In genomic region chr5:140565024-140565779, GRCh38 we compare ENCODE assay signal across 8 cellular contexts. TPM values are rescaled to one million over a fixed set of nuclear protein-coding genes. Genes with fewer than 3 reads are reported as not detected.
DNase-seq lines count a peak whose midpoint lies in the region; ATAC-seq and TF ChIP-seq lines count a peak whose summit lies in the region.

No MANE protein-coding gene starts in this region.

- no peak for ATAC-seq in mucosa of descending colon

- H3K4me3 ChIP-seq in GM06990 (replicated peaks; ENCODE audit: low read depth, low read length) (peak overlapping the region; percentile 88), breast epithelium (peak overlapping the region; percentile 60 to 75 (median 70)), mucosa of descending colon (peak overlapping the region; percentile 39)

- H3K4me1 ChIP-seq in breast epithelium (peaks cover 13 to 22% of the 10 kb centered on the region in 2 donors), mucosa of descending colon (ENCODE audit: low read depth) (peaks cover 22% of the 10 kb centered on the region)

- DNase-seq in GM06990 (ENCODE audit: extremely low read depth, insufficient read length) (no peak), HT-29 (ENCODE audit: low spot score) (peak; percentile 48), breast epithelium (ENCODE audit: low spot score in 2 of 2) (no peak), mucosa of descending colon (no peak), COLO829 (ENCODE audit: low spot score) (no peak), H4 (ENCODE audit: low spot score) (no peak), ureter (ENCODE audit: low spot score) (no peak)
- DNase-seq in activated CD8-positive, alpha-beta memory T cell treated with anti-CD3 and anti-CD28 coated beads, Interleukin-2, amount 50 U/mL, for 4 hours = no peak

- H3K27me3 ChIP-seq in GM06990 (replicated peaks; ENCODE audit: control insufficient read depth, insufficient read depth, low read length) = no peaks in the 10 kb centered on the region
- H3K27me3 ChIP-seq in breast epithelium = no peaks in the 10 kb centered on the region

- TF ChIP-seq POLR2A in breast epithelium (IDR thresholded peaks at IDR 0.05) = no peak

- peak overlapping the region; percentile 94 to 95 for H3K27ac ChIP-seq in breast epithelium

- peaks cover 22% of the 10 kb centered on the region for H3K36me3 ChIP-seq in GM06990 (ENCODE audit: control insufficient read depth, insufficient read depth, low read length)
- H3K36me3 ChIP-seq in breast epithelium = no peaks in the 10 kb centered on the region
- peaks cover 6% of the 10 kb centered on the region for H3K36me3 ChIP-seq in mucosa of descending colon (ENCODE audit: low read depth)

- no peaks in the 10 kb centered on the region for H3K9me3 ChIP-seq in breast epithelium
- no peaks in the 10 kb centered on the region for H3K9me3 ChIP-seq in mucosa of descending colon

- TF ChIP-seq CTCF in GM06990 (IDR thresholded peaks at IDR 0.05; ENCODE audit: insufficient read depth, low read length, poor library complexity, severe bottlenecking) = no peak
- no peak for TF ChIP-seq CTCF in breast epithelium (IDR thresholded peaks at IDR 0.05)
- TF ChIP-seq CTCF in mucosa of descending colon (IDR thresholded peaks at IDR 0.05) = no peak

- intact Hi-C loops in breast epithelium (cut with DNase I; ENCODE audit: low total_unique reads) (no loop called here), mucosa of descending colon (cut with DNase I, micrococcal nuclease) (loop anchor here in 1 of 2 donors (10.0 kb wide), 1 partner anchor 70 kb away; the partner anchor contains the start of genes CD14 and TMCO6)

RNA-seq across cellular contexts. Expression of gene SLC35A4, which starts 0.6 kb away (rescaled TPM):
- total RNA-seq in HT-29 (2014; rRNA removed; shearing (Covaris generic)) = 29.9 and 30.2 TPM in 2 replicates
- total RNA-seq in breast epithelium = 10 to 100 TPM; 20.3 to 30.4 (median 27.0) TPM
- total RNA-seq in mucosa of descending colon = 10 to 100 TPM; 65.5 to 96.9 (median 93.8) TPM
- total RNA-seq in H4 (2014; rRNA removed; shearing (Covaris generic)) = 22.2 and 39.9 TPM in 2 replicates
- 71.8 TPM for total RNA-seq in ureter

RNA-seq across cellular contexts. Expression of gene APBB3, which starts 0.8 kb away (rescaled TPM):
- total RNA-seq in HT-29 (2014; rRNA removed; shearing (Covaris generic)) = 12.1 and 19.5 TPM in 2 replicates
- 10 to 100 TPM; 22.2 to 39.8 (median 35.7) TPM for total RNA-seq in breast epithelium
- total RNA-seq in mucosa of descending colon = 10 to 100 TPM; 18.8 to 32.5 (median 21.2) TPM
- total RNA-seq in H4 (2014; rRNA removed; shearing (Covaris generic)) = 2.8 and 9.3 TPM in 2 replicates
- 31.9 TPM for total RNA-seq in ureter

RNA-seq across cellular contexts. Expression of gene SRA1, which starts 7.9 kb away (rescaled TPM):
- total RNA-seq in HT-29 (2014; rRNA removed; shearing (Covaris generic)) = 53.1 and 61.3 TPM in 2 replicates
- total RNA-seq in breast epithelium = 10 to 100 TPM; 13.6 to 28.4 (median 24.9) TPM
- total RNA-seq in mucosa of descending colon = 10 to 100 TPM; 27.9 to 38.0 (median 31.8) TPM
- total RNA-seq in H4 (2014; rRNA removed; shearing (Covaris generic)) = 64.6 and 72.6 TPM in 2 replicates
- total RNA-seq in ureter = 37.8 TPM

RNA-seq across cellular contexts. Expression of gene EIF4EBP3, which starts 17.7 kb away (rescaled TPM):
- 3.0 and 6.5 TPM in 2 replicates for total RNA-seq in HT-29 (2014; rRNA removed; shearing (Covaris generic))
- total RNA-seq in breast epithelium = 10 to 100 TPM; 18.0 to 38.1 (median 24.9) TPM
- total RNA-seq in mucosa of descending colon = 10 to 100 TPM; 18.5 to 51.9 (median 23.1) TPM
- not detected in 2 replicates for total RNA-seq in H4 (2014; rRNA removed; shearing (Covaris generic))
- total RNA-seq in ureter = 25.9 TPM
